Comparison of ENCODE assay signal across 12 cellular contexts in the genomic region with DNA sequence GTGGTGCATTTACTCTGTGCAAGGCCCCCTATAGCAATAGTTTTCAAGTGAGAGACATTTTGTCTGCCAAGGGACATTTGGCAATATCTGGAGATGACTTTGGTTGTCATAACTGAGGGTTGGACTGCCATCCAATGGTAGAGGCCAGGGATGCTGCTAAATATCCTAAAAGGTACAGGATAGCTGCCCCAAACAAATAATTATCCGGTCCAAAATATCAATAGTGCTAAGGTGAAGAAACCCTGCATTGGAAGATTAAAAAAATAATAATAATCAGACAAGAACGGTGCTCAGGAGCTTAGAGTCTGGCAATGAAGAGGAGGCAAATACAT. TPM values are rescaled to one million over a fixed set of nuclear protein-coding genes. Genes with fewer than 3 reads are reported as not detected.
DNase-seq lines count a peak whose midpoint lies in the region; ATAC-seq and TF ChIP-seq lines count a peak whose summit lies in the region.
"Had no signal": no experiment of that assay in that cellular context is flagged by ENCODE, and none has a peak within 500 bp of the region (broad histone marks: within the 10 kb centered on the region; RNA-seq: fewer than 3 reads in every experiment).

No MANE protein-coding gene starts in this region.

- no peaks in the 10 kb centered on the region for H3K4me1 ChIP-seq in Panc1 (ENCODE audit: control insufficient read depth, insufficient read depth, low read length)

- peak; percentile 16; the same call in 1 of the 2 replicates for TF ChIP-seq CTCF in Panc1 (IDR thresholded peaks at IDR 0.05)

- intact Hi-C loops in Panc1 (cut with micrococcal nuclease; ENCODE audit: unreplicated experiment) = no loop called here

- in situ Hi-C loops in Panc1 (cut with HindIII; ENCODE audit: low pct_unique_long_range_greater_than_20kb, low sequenced_read_pairs) = no loop called here

- no peak overlapping the region for H3K27ac ChIP-seq in Panc1 (ENCODE audit: low read length)

- H3K36me3 ChIP-seq in Panc1 (ENCODE audit: control insufficient read depth, insufficient read depth, low read length) = no peaks in the 10 kb centered on the region

- H3K9me3 ChIP-seq in Panc1 (ENCODE audit: control insufficient read depth, insufficient read depth, low read depth, low read length) = no peaks in the 10 kb centered on the region

- no peak overlapping the region for H3K4me3 ChIP-seq in Panc1 (ENCODE audit: low read depth in 2 of 2, low read length in 2 of 2)

- BruUV-seq in Panc1 (replicated peaks; lab: Mats Ljungman, UMichigan) = no TSS peak

- H3K27me3 ChIP-seq in Panc1 (ENCODE audit: control insufficient read depth, insufficient read depth, low read length) = no peaks in the 10 kb centered on the region

- DNase-seq in Daoy (ENCODE audit: low read depth) (peak; percentile 8), Panc1 (ENCODE audit: low read depth, low spot score) (no peak), fibroblast of peridontal ligament (ENCODE audit: extremely low read depth) (peak; percentile 58), pons (ENCODE audit: low spot score) (peak; percentile 21), A172 (ENCODE audit: low spot score) (no peak), SKM-1 (lab: John Stamatoyannopoulos, UW; ENCODE audit: unreplicated experiment) (no peak)
- no peak for DNase-seq in activated T-cell treated with anti-CD3 and anti-CD28 coated beads, Interleukin-2, amount 50 U/mL, for 48 hours
- DNase-seq: activated CD4-positive, CD25-positive, alpha-beta regulatory T cell; cerebellar nuclear complex; NCI-H2171 had no signal

- POLR2A ChIA-PET in Panc1 (lab: Charles Lee) = no interaction called here

- CTCF ChIA-PET in Panc1 (lab: Charles Lee) = no interaction called here

- ATAC-seq in Panc1 (no peak), GM19351 (IDR thresholded peaks at IDR 0.05; ENCODE audit: unreplicated experiment) (no peak)

RNA-seq across cellular contexts. Expression of a gene that starts 11.3 kb away (rescaled TPM):
- total RNA-seq in Daoy (2014; rRNA removed; shearing (Covaris generic)) = 0.40 TPM in 1 of 2 replicates, not detected in the other
- total RNA-seq in Panc1 (2021; ENCODE audit: unreplicated experiment) = 0.26 TPM
- 0.12 TPM for polyA plus RNA-seq in Panc1 (2012; ENCODE audit: insufficient read length)
- 0.05 and 0.29 TPM in 2 replicates for total RNA-seq in A172 (2014; rRNA removed; shearing (Covaris generic))
- total RNA-seq: activated T-helper 1 cell treated with anti-CD3 and anti-CD28 coated beads, Interleukin-12 subunit alpha, Interleukin-12 subunit beta, Interleukin-2, Interleukin-4 antibody, amounts not matched to agents 30 ng/mL and 10 ng/mL and 1 ng/mL, durations not matched to agents 14 hours and 24 hours and 36 hours had no signal

Comparison
In these comparisons a context has a peak if more than half of its experiments do, and no peak if none do; other contexts are left out.
1. DNase-seq: peak in Daoy (single experiment), fibroblast of peridontal ligament (single experiment) and pons (single experiment); none in Panc1 (single experiment), activated T-cell treated with anti-CD3 and anti-CD28 coated beads, Interleukin-2, amount 50 U/mL, for 48 hours (0 of 2), A172 (single experiment) and SKM-1 (single experiment).